Comparison of ENCODE assay signal across 9 cellular contexts in genomic region chr16:3576211-3576610, GRCh38. TPM values are rescaled to one million over a fixed set of nuclear protein-coding genes. Genes with fewer than 3 reads are reported as not detected.
A peak's percentile ranks its signal among the peaks of the same experiment; 100 is the strongest.
DNase-seq lines count a peak whose midpoint lies in the region; ATAC-seq and TF ChIP-seq lines count a peak whose summit lies in the region.
"Had no signal": no experiment of that assay in that cellular context is flagged by ENCODE, and none has a peak within 500 bp of the region (broad histone marks: within the 10 kb centered on the region; RNA-seq: fewer than 3 reads in every experiment).

No MANE protein-coding gene starts in this region.

- H3K4me3 Mint-ChIP-seq in CD8-positive, alpha-beta memory T cell: peak overlapping the region; percentile 97 to 100 (median 99)
- no peak overlapping the region for H3K4me3 Mint-ChIP-seq in neural progenitor cell

- H2AFZ ChIP-seq in neural progenitor cell (replicated peaks): no peak overlapping the region

- ATAC-seq in activated naive CD4-positive, alpha-beta T cell treated with anti-CD3 and anti-CD28 coated beads, Interleukin-2, amount 50 U/mL, for 72 hours: peak; percentile 8 to 38
- no peak for ATAC-seq in gastrocnemius medialis

- peaks cover 5 to 38% (median 7%) of the 10 kb centered on the region in 3 donors for H3K36me3 Mint-ChIP-seq in CD8-positive, alpha-beta memory T cell
- H3K36me3 Mint-ChIP-seq in activated naive CD4-positive, alpha-beta T cell treated with anti-CD3 and anti-CD28 coated beads, Interleukin-2, amount 50 U/mL, for 72 hours: peaks cover 11 to 23% of the 10 kb centered on the region in 2 donors
- no peaks in the 10 kb centered on the region for H3K36me3 Mint-ChIP-seq in neural progenitor cell

- peaks cover 47% of the 10 kb centered on the region for H3K4me1 ChIP-seq in CD8-positive, alpha-beta memory T cell (ENCODE audit: insufficient read depth, low read length)
- H3K4me1 ChIP-seq in spleen: peaks cover 26 to 89% (median 54%) of the 10 kb centered on the region in 6 donors
- H3K4me1 ChIP-seq in gastrocnemius medialis: no peaks in the 10 kb centered on the region
- no peaks in the 10 kb centered on the region for H3K4me1 ChIP-seq in neural progenitor cell

- no peaks in the 10 kb centered on the region for H3K27me3 ChIP-seq in CD8-positive, alpha-beta memory T cell (ENCODE audit: insufficient read depth, low read length, poor library complexity, severe bottlenecking)
- H3K27me3 ChIP-seq in spleen (replicated peaks in 1 of 7): peaks cover 0 to 6% (median 0%) of the 10 kb centered on the region in 7 donors
- peaks cover 0 to 2% (median 0%) of the 10 kb centered on the region in 3 donors for H3K27me3 ChIP-seq in gastrocnemius medialis
- H3K27me3 ChIP-seq in neural progenitor cell: no peaks in the 10 kb centered on the region

- intact Hi-C loops in spleen (cut with DNase I; ENCODE audit: low total_unique reads) (no loop called here), gastrocnemius medialis (cut with DNase I; ENCODE audit: low total_unique reads) (no loop called here)

- in situ Hi-C loops in gastrocnemius medialis (cut with MboI; ENCODE audit: low sequenced_read_pairs in 4 of 4): no loop called here

- TF ChIP-seq CTCF in spleen (IDR thresholded peaks at IDR 0.05 in 8 of 11, conservative IDR thresholded peaks at IDR 0.05 in 3 of 11) (no peak), gastrocnemius medialis (IDR thresholded peaks at IDR 0.05 in 4 of 5, conservative IDR thresholded peaks at IDR 0.05 in 1 of 5) (no peak), neural progenitor cell (IDR thresholded peaks at IDR 0.05) (no peak)

- H3F3A ChIP-seq in neural progenitor cell (ENCODE audit: low read depth): no peaks in the 10 kb centered on the region

- CTCF ChIA-PET in CD8-positive, alpha-beta memory T cell (lab: Charles Lee): interaction anchor here (1.4 kb wide), 1 partner anchor 549 kb away, joined by 3 read pairs; no protein-coding TSS in a partner anchor

- no peaks in the 10 kb centered on the region for H3K27me3 Mint-ChIP-seq in CD8-positive, alpha-beta memory T cell
- no peaks in the 10 kb centered on the region for H3K27me3 Mint-ChIP-seq in neural progenitor cell (ENCODE audit: insufficient read depth, low read depth)

- peaks cover 50 to 78% (median 55%) of the 10 kb centered on the region in 3 donors for H3K4me1 Mint-ChIP-seq in CD8-positive, alpha-beta memory T cell
- peaks cover 20% of the 10 kb centered on the region for H3K4me1 Mint-ChIP-seq in neural progenitor cell

- peaks cover 0 to 2% (median 0%) of the 10 kb centered on the region in 5 donors for H3K9me3 Mint-ChIP-seq in CD8-positive, alpha-beta memory T cell
- no peaks in the 10 kb centered on the region for H3K9me3 Mint-ChIP-seq in activated naive CD4-positive, alpha-beta T cell treated with anti-CD3 and anti-CD28 coated beads, Interleukin-2, amount 50 U/mL, for 72 hours
- H3K9me3 Mint-ChIP-seq in neural progenitor cell: peaks cover 2% of the 10 kb centered on the region

- no peaks in the 10 kb centered on the region for H4K20me1 ChIP-seq in neural progenitor cell (ENCODE audit: low read depth)

- H3K27ac Mint-ChIP-seq in CD8-positive, alpha-beta memory T cell: peak overlapping the region; percentile 84 to 99 (median 96)
- peak overlapping the region; percentile 91 to 98 for H3K27ac Mint-ChIP-seq in activated naive CD4-positive, alpha-beta T cell treated with anti-CD3 and anti-CD28 coated beads, Interleukin-2, amount 50 U/mL, for 72 hours
- H3K27ac Mint-ChIP-seq in neural progenitor cell: no peak overlapping the region

- H3K36me3 ChIP-seq in CD8-positive, alpha-beta memory T cell (ENCODE audit: insufficient read depth, low read length): no peaks in the 10 kb centered on the region
- H3K36me3 ChIP-seq in KOPT-K1 (ENCODE audit: insufficient read depth, low read length) (peaks cover 7% of the 10 kb centered on the region; the same call in 1 of the 2 replicates), spleen (peaks cover 0 to 23% (median 0%) of the 10 kb centered on the region in 6 donors), gastrocnemius medialis (no peaks in the 10 kb centered on the region), neural progenitor cell (no peaks in the 10 kb centered on the region)

- H3K4me3 ChIP-seq in CD8-positive, alpha-beta memory T cell (ENCODE audit: low read length): peak overlapping the region; percentile 98
- H3K4me3 ChIP-seq in spleen: peak overlapping the region; percentile 39 to 82 (median 56)
- no peak overlapping the region for H3K4me3 ChIP-seq in gastrocnemius medialis
- no peak overlapping the region for H3K4me3 ChIP-seq in neural progenitor cell

- POLR2A ChIA-PET in CD8-positive, alpha-beta memory T cell (lab: Charles Lee): interaction anchor here (0.6 kb wide), 1 partner anchor 30 kb away, joined by 4 read pairs; no protein-coding TSS in a partner anchor

- 36 to 54% (median 44%) methylated on average over 8 to 11 of the region's 11 CpGs for WGBS in spleen, 5 donors

- TF ChIP-seq POLR2A in spleen (IDR thresholded peaks at IDR 0.05) (no peak), gastrocnemius medialis (IDR thresholded peaks at IDR 0.05) (no peak)

- no peak overlapping the region for H3K9ac ChIP-seq in neural progenitor cell

- peak in 3 of 5 donors; percentile 23 to 46 (median 27) for DNase-seq in CD8-positive, alpha-beta memory T cell
- peak in 1 of 2 donors; percentile 74 for DNase-seq in activated naive CD4-positive, alpha-beta T cell treated with anti-CD3 and anti-CD28 coated beads, Interleukin-2, amount 50 U/mL, for 72 hours (ENCODE audit: low spot score in 2 of 2)
- DNase-seq in spleen: no peak
- DNase-seq in gastrocnemius medialis: no peak
- no peak for DNase-seq in AG20443 (ENCODE audit: low spot score)
- DNase-seq in GM19240 (ENCODE audit: insufficient read length, low spot score): no peak
- DNase-seq in neural progenitor cell (ENCODE audit: low spot score): no peak

- H3K27ac ChIP-seq in CD8-positive, alpha-beta memory T cell (ENCODE audit: low read depth, low read length): peak overlapping the region; percentile 76
- H3K27ac ChIP-seq in KOPT-K1 (ENCODE audit: low read depth, low read length, poor library complexity, severe bottlenecking) (peak overlapping the region; percentile 87), spleen (peak overlapping the region in 7 of 8 donors; percentile 30 to 91 (median 83)), gastrocnemius medialis (no peak overlapping the region), neural progenitor cell (no peak overlapping the region)
- H3K27ac ChIP-seq: VCaP had no signal

- no peaks in the 10 kb centered on the region for H3K9me3 ChIP-seq in CD8-positive, alpha-beta memory T cell (ENCODE audit: low read length)
- H3K9me3 ChIP-seq in KOPT-K1 (ENCODE audit: insufficient read depth, low read length, poor library complexity, severe bottlenecking): peaks cover 2% of the 10 kb centered on the region
- H3K9me3 ChIP-seq in spleen: peaks cover 0 to 6% (median 3%) of the 10 kb centered on the region in 8 donors
- no peaks in the 10 kb centered on the region for H3K9me3 ChIP-seq in gastrocnemius medialis
- no peaks in the 10 kb centered on the region for H3K9me3 ChIP-seq in neural progenitor cell (ENCODE audit: low read depth)

- no peaks in the 10 kb centered on the region for H3K79me2 ChIP-seq in neural progenitor cell (ENCODE audit: low read depth)

- no peak overlapping the region for H3K4me2 ChIP-seq in neural progenitor cell

RNA-seq across cellular contexts. Expression of gene NLRC3, which starts 1.0 kb away (rescaled TPM):
- 10 to 100 TPM; 20.5 to 21.3 TPM for total RNA-seq in CD8-positive, alpha-beta memory T cell
- polyA plus RNA-seq in CD8-positive, alpha-beta memory T cell: 49.8 TPM
- total RNA-seq in activated naive CD4-positive, alpha-beta T cell treated with anti-CD3 and anti-CD28 coated beads, Interleukin-2, amount 50 U/mL, for 72 hours: 10 to 100 TPM; 24.6 to 26.2 TPM
- total RNA-seq in spleen (10 to 100 TPM; 21.2 to 34.0 (median 27.4) TPM), gastrocnemius medialis (under 1 TPM; 0.11 to 0.26 (median 0.22) TPM), neural progenitor cell (ENCODE audit: low replicate concordance) (0.25 TPM in 1 of 2 replicates, not detected in the other)
- 10 to 100 TPM in 2 of 3 donors, 1 to 10 TPM in 1; 8.6 to 15.2 (median 14.4) TPM for polyA plus RNA-seq in spleen

RNA-seq across cellular contexts. Expression of gene SLX4, which starts 35.2 kb away (rescaled TPM):
- total RNA-seq in CD8-positive, alpha-beta memory T cell: 10 to 100 TPM; 11.6 to 11.7 TPM
- 0.63 TPM for polyA plus RNA-seq in CD8-positive, alpha-beta memory T cell
- total RNA-seq in activated naive CD4-positive, alpha-beta T cell treated with anti-CD3 and anti-CD28 coated beads, Interleukin-2, amount 50 U/mL, for 72 hours: 10 to 100 TPM; 12.7 to 19.7 TPM
- total RNA-seq in spleen: 1 to 10 TPM; 5.9 to 8.8 (median 7.3) TPM
- polyA plus RNA-seq in spleen: 1 to 10 TPM; 1.8 to 4.0 (median 2.4) TPM
- 1 to 10 TPM; 1.8 to 3.6 (median 2.8) TPM for total RNA-seq in gastrocnemius medialis
- total RNA-seq in neural progenitor cell (ENCODE audit: low replicate concordance): 7.7 and 13.0 TPM in 2 replicates

Comparison
In these comparisons a context has a peak if more than half of its experiments do, and no peak if none do; other contexts are left out.
1. DNase-seq: peak in CD8-positive, alpha-beta memory T cell (3 of 5); none in spleen (single experiment), gastrocnemius medialis (0 of 2), AG20443 (single experiment), GM19240 (single experiment) and neural progenitor cell (single experiment).
2. H3K27ac ChIP-seq: peak in CD8-positive, alpha-beta memory T cell (single experiment), KOPT-K1 (single experiment) and spleen (7 of 8); none in gastrocnemius medialis (0 of 4) and neural progenitor cell (single experiment).
3. H3K4me3 ChIP-seq: peak in CD8-positive, alpha-beta memory T cell (single experiment) and spleen (8 of 8); none in gastrocnemius medialis (0 of 4) and neural progenitor cell (single experiment).
4. ATAC-seq: peak in activated naive CD4-positive, alpha-beta T cell treated with anti-CD3 and anti-CD28 coated beads, Interleukin-2, amount 50 U/mL, for 72 hours (2 of 2); none in gastrocnemius medialis (0 of 2).
5. RNA of gene NLRC3, which starts 1.0 kb away (total RNA-seq): 21.2 to 34.0 TPM in spleen, 24.6 to 26.2 TPM in activated naive CD4-positive, alpha-beta T cell treated with anti-CD3 and anti-CD28 coated beads, Interleukin-2, amount 50 U/mL, for 72 hours and 20.5 to 21.3 TPM in CD8-positive, alpha-beta memory T cell; 0.11 to 0.26 TPM in gastrocnemius medialis and 0.25 TPM in neural progenitor cell; every median in the first group is over 10 times any median in the second.